10 cellular contexts compared by ENCODE assay signal in the genomic region with DNA sequence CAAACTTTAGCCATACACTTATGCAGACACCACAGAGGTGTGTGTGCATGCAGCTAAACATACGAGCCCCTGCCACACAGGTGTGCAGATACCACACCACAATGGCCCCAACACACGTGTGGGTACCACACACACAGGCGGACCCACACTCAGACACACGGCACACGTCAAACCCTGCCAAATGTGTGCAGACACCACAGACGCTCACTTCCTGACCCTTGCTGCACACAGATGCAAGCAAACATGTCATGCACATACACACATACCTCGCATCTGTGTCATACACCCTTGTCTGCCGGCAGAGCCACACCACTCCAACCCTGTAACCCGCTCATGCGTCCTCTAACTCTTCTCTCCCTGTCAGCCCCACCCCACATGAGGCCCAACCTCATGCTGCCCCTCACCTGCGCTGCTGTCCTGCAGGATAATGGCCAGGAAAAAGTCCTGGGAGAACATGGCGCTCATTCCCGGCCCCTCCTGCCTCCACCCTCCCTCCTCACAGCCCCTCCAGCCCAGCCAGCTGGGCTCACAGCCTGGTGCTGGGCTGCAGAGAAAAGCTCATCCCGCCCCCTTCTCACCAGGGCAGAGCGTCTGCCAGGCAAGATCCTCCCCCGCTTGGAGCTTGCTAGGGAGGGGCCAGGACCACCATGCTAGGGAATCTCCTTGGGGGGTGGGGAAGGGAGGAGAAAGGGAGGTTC. TPM values are rescaled to one million over a fixed set of nuclear protein-coding genes. Genes with fewer than 3 reads are reported as not detected.
DNase-seq lines count a peak whose midpoint lies in the region; TF ChIP-seq lines count a peak whose summit lies in the region.
"Had no signal": no experiment of that assay in that cellular context is flagged by ENCODE, and none has a peak within 500 bp of the region (broad histone marks: within the 10 kb centered on the region; RNA-seq: fewer than 3 reads in every experiment).

No MANE protein-coding gene starts in this region.

- H3K79me2 ChIP-seq in neural progenitor cell (ENCODE audit: low read depth): no peaks in the 10 kb centered on the region

- H3K9me3 Mint-ChIP-seq in neural progenitor cell: no peaks in the 10 kb centered on the region

- H3K4me1 ChIP-seq in neural progenitor cell: peaks cover 10% of the 10 kb centered on the region
- H3K4me1 ChIP-seq in HAP-1: no peaks in the 10 kb centered on the region

- peaks cover 26% of the 10 kb centered on the region for H3K36me3 Mint-ChIP-seq in neural progenitor cell

- no peak overlapping the region for H3K4me3 ChIP-seq in choroid plexus epithelial cell (ENCODE audit: low read depth, low read length)
- no peak overlapping the region for H3K4me3 ChIP-seq in neural progenitor cell
- H3K4me3 ChIP-seq in HAP-1: no peak overlapping the region
- H3K4me3 ChIP-seq: sigmoid colon, thoracic aorta had no signal

- H4K20me1 ChIP-seq in neural progenitor cell (ENCODE audit: low read depth): peaks cover 25% of the 10 kb centered on the region

- H3K27ac Mint-ChIP-seq in neural progenitor cell: peak overlapping the region; percentile 88

- H3K27me3 ChIP-seq in neural progenitor cell (no peaks in the 10 kb centered on the region), HAP-1 (ENCODE audit: low read depth) (no peaks in the 10 kb centered on the region)
- H3K27me3 ChIP-seq: sigmoid colon had no signal

- in situ Hi-C loops in KBM-7 (cut with MboI; ENCODE audit: low pct_unique_long_range_greater_than_20kb, low sequenced_read_pairs) (no loop called here), HAP-1 (cut with MboI; ENCODE audit: low sequenced_read_pairs) (no loop called here)

- H3K9ac ChIP-seq in neural progenitor cell: no peak overlapping the region

- peaks cover 38% of the 10 kb centered on the region for H3K4me1 Mint-ChIP-seq in neural progenitor cell

- peaks cover 2% of the 10 kb centered on the region for H3K27me3 Mint-ChIP-seq in neural progenitor cell (ENCODE audit: insufficient read depth, low read depth)

- TF ChIP-seq CTCF in choroid plexus epithelial cell (conservative IDR thresholded peaks at IDR 0.05; ENCODE audit: low read depth, low read length): no peak
- TF ChIP-seq CTCF in neural progenitor cell (IDR thresholded peaks at IDR 0.05): no peak

- peak overlapping the region; percentile 50 for H3K4me3 Mint-ChIP-seq in neural progenitor cell

- peaks cover 15% of the 10 kb centered on the region for H3F3A ChIP-seq in neural progenitor cell (ENCODE audit: low read depth)

- H3K9me3 ChIP-seq in neural progenitor cell (ENCODE audit: low read depth) (no peaks in the 10 kb centered on the region), HAP-1 (no peaks in the 10 kb centered on the region)
- H3K9me3 ChIP-seq: sigmoid colon, thoracic aorta had no signal

- H3K36me3 ChIP-seq in neural progenitor cell (no peaks in the 10 kb centered on the region), HAP-1 (replicated peaks) (peaks cover 5% of the 10 kb centered on the region)

- peak; percentile 40 for DNase-seq in EL
- DNase-seq in NCI-H2227 (lab: John Stamatoyannopoulos, UW; ENCODE audit: unreplicated experiment): peak; percentile 88
- peak; percentile 25 for DNase-seq in choroid plexus epithelial cell (ENCODE audit: low read depth)
- DNase-seq in neural progenitor cell (ENCODE audit: low spot score): peak; percentile 60
- no peak for DNase-seq in NCI-H226
- no peak for DNase-seq in KBM-7
- DNase-seq in HAP-1 (ENCODE audit: low spot score in 2 of 2): no peak
- DNase-seq: sigmoid colon had no signal

- H3K27ac ChIP-seq in neural progenitor cell: peak overlapping the region; percentile 27
- H3K27ac ChIP-seq: sigmoid colon, thoracic aorta had no signal

- H2AFZ ChIP-seq in neural progenitor cell (replicated peaks): no peak overlapping the region

- peak overlapping the region; percentile 65 for H3K4me2 ChIP-seq in neural progenitor cell

RNA-seq across cellular contexts. Expression of gene SMPD1, which starts 14.2 kb away (rescaled TPM):
- total RNA-seq in neural progenitor cell (ENCODE audit: low replicate concordance): 9.4 and 11.3 TPM in 2 replicates

RNA-seq across cellular contexts. Expression of gene APBB1, which starts 14.4 kb away (rescaled TPM):
- 38.5 and 64.9 TPM in 2 replicates for total RNA-seq in neural progenitor cell (ENCODE audit: low replicate concordance)

RNA-seq across cellular contexts. Expression of gene HPX, which starts 36.3 kb away (rescaled TPM):
- 0.56 TPM in 2 replicates for total RNA-seq in neural progenitor cell (ENCODE audit: low replicate concordance)
- total RNA-seq: Right ventricle myocardium inferior had no signal

Comparison
In these comparisons a context has a peak if more than half of its experiments do, and no peak if none do; other contexts are left out.
1. DNase-seq: peak in EL (single experiment), NCI-H2227 (single experiment), choroid plexus epithelial cell (single experiment) and neural progenitor cell (single experiment); none in NCI-H226 (single experiment), KBM-7 (single experiment) and HAP-1 (0 of 2).